Comparison of ENCODE assay signal across 7 cellular contexts in genomic region chr2:125450092-125450491, GRCh38.
"Had no signal": no experiment of that assay in that cellular context is flagged by ENCODE, and none has a peak within 500 bp of the region (broad histone marks: within the 10 kb centered on the region; RNA-seq: fewer than 3 reads in every experiment).

No MANE protein-coding gene starts in this region.

- H3K4me3 ChIP-seq: GM12878 had no signal

- ATAC-seq: GM12878 had no signal

- FAIRE-seq: GM12878, GM12891, GM12892, GM18507, GM19239 had no signal

- DNase-seq: GDM1, GF-D8 had no signal
